19 cellular contexts compared by ENCODE assay signal in the genomic region with DNA sequence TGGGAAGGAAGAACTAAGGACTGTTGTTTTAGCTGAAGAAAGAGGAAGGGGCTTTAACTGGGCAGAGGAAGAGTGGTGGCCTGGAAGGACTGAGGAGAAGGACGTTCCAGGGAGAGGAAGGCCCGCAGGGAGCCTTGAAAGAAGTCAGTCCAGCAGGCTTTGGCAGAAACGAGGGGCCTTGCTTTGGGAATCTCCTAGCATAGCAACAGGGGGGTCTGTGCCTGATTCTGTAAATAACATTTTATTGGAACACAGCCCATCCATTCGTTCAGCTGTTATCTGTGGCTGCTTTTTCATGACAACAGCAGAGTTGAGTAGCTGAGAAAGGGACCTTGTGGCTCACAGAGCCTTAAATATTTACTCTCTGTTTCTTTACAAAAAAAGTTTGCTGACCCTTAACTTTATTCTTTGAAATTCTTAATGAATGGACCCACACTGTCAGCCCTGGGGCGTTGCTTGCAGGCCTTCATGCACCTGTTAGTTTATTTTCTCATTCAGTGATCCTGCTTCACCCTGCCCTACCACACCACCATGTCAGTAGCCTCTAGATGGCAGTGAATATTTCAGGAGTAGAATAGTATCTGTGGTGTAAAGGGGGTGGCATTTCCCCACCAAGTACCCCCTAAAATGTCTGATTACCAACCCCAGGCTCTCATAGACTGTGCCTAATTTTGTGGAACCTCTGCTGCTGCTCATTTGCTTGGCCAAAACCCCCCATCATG.
A peak's percentile ranks its signal among the peaks of the same experiment; 100 is the strongest.
DNase-seq lines count a peak whose midpoint lies in the region; ATAC-seq, FAIRE-seq and TF ChIP-seq lines count a peak whose summit lies in the region.
"Had no signal": no experiment of that assay in that cellular context is flagged by ENCODE, and none has a peak within 500 bp of the region (broad histone marks: within the 10 kb centered on the region; RNA-seq: fewer than 3 reads in every experiment).

No MANE protein-coding gene starts in this region.

- no TSS peak for BruUV-seq in HepG2 (replicated peaks; lab: Mats Ljungman, UMichigan)

- H3K36me3 ChIP-seq in HepG2 (replicated peaks in 1 of 2; ENCODE audit: control insufficient read depth in 1 of 2, insufficient read depth in 2 of 2, low read length in 2 of 2), result peaks cover 18 to 29% of the 10 kb centered on the region in 2 experiments; a peak in 4 of 5 replicates
- H3K36me3 ChIP-seq in right lobe of liver, result peaks cover 0 to 13% (median 0%) of the 10 kb centered on the region in 4 donors
- H3K36me3 ChIP-seq in SJCRH30, result peaks cover 8% of the 10 kb centered on the region
- H3K36me3 ChIP-seq in suprapubic skin, result peaks cover 23% of the 10 kb centered on the region

- intact Hi-C loops in HepG2 (cut with micrococcal nuclease; ENCODE audit: unreplicated experiment), result no loop called here
- intact Hi-C loops in right lobe of liver (cut with DNase I), result no loop called here
- intact Hi-C loops in right cardiac atrium (cut with DNase I), result no loop called here

- DNase-seq in HepG2 (ENCODE audit: low spot score) (no peak), right lobe of liver (no peak), SJCRH30 (peak; percentile 23 to 61), right cardiac atrium (peak; percentile 12 to 47 (median 36)), suprapubic skin (ENCODE audit: low spot score in 2 of 2) (no peak), OCI-M2 (lab: John Stamatoyannopoulos, UW; ENCODE audit: unreplicated experiment) (no peak)
- DNase-seq: activated CD4-positive, alpha-beta T cell treated with anti-CD3 and anti-CD28 coated beads for 1 hour; activated CD8-positive, alpha-beta memory T cell treated with anti-CD3 and anti-CD28 coated beads for 24 hours; CD8-positive, alpha-beta memory T cell; DMS79 treated with DMSO at 0.1 percent for 48 hours; hypothalamus; NCI-H2081; stimulated activated CD4-positive, alpha-beta T cell treated with anti-CD3 and anti-CD28 coated beads, Interleukin-4, amount 100 ng/mL, for 24 hours had no signal

- no peak overlapping the region for H3K27ac ChIP-seq in HepG2 (ENCODE audit: extremely low read length, insufficient read depth, low read length)
- H3K27ac ChIP-seq in right lobe of liver, result no peak overlapping the region
- no peak overlapping the region for H3K27ac ChIP-seq in SJCRH30
- H3K27ac ChIP-seq in right cardiac atrium (ENCODE audit: low read length), result peak overlapping the region; percentile 19
- H3K27ac ChIP-seq in suprapubic skin, result no peak overlapping the region

- no peaks in the 10 kb centered on the region for H3K79me2 ChIP-seq in HepG2 (ENCODE audit: insufficient read depth, low read length)

- CTCF ChIA-PET in HepG2 (lab: Yijun Ruan, JAX; ENCODE audit: low intra/inter-chr PET ratio, low total read pairs), result no interaction called here

- TF ChIP-seq EP300 in HepG2 (IDR thresholded peaks at IDR 0.05; ENCODE audit: low read depth in 2 of 2, low read length in 2 of 2) (no peak), HepG2 (CRISPR knock-in tag; IDR thresholded peaks at IDR 0.05; ENCODE audit: borderline replicate concordance) (no peak), suprapubic skin (IDR thresholded peaks at IDR 0.05) (no peak)

- no peaks in the 10 kb centered on the region for H3K9me3 ChIP-seq in HepG2 (ENCODE audit: low read length)
- H3K9me3 ChIP-seq in right lobe of liver, result no peaks in the 10 kb centered on the region
- H3K9me3 ChIP-seq in SJCRH30 (replicated peaks), result no peaks in the 10 kb centered on the region
- H3K9me3 ChIP-seq in right cardiac atrium (ENCODE audit: control insufficient read depth, low read length), result no peaks in the 10 kb centered on the region
- no peaks in the 10 kb centered on the region for H3K9me3 ChIP-seq in suprapubic skin

- FAIRE-seq in HepG2 (lab: Jason Lieb, UNC), result no peak
- FAIRE-seq: endothelial cell of umbilical vein, keratinocyte had no signal

- H3K4me2 ChIP-seq in HepG2 (ENCODE audit: low read depth, low read length), result no peak overlapping the region
- H3K4me2 ChIP-seq: smooth muscle cell had no signal

- no peak overlapping the region for H2AFZ ChIP-seq in HepG2 (ENCODE audit: low read length)

- H3K9ac ChIP-seq in HepG2 (ENCODE audit: insufficient read depth, low read depth, low read length), result no peak overlapping the region

- no peak overlapping the region for H3K4me3 ChIP-seq in HepG2 (replicated peaks in 1 of 3; ENCODE audit: insufficient read depth in 1 of 3, low read depth in 2 of 3, low read length in 3 of 3)
- H3K4me3 ChIP-seq in right lobe of liver, result no peak overlapping the region
- no peak overlapping the region for H3K4me3 ChIP-seq in SJCRH30
- no peak overlapping the region for H3K4me3 ChIP-seq in right cardiac atrium (ENCODE audit: low read length)
- H3K4me3 ChIP-seq in suprapubic skin, result no peak overlapping the region
- H3K4me3 ChIP-seq: smooth muscle cell had no signal

- in situ Hi-C loops in HepG2 (cut with HindIII; ENCODE audit: extremely low pct_ligation_motif_present, low pct_unique_long_range_greater_than_20kb), result no loop called here

- POLR2A ChIA-PET in HepG2 (lab: Yijun Ruan, JAX), result no interaction called here

- no peaks in the 10 kb centered on the region for H4K20me1 ChIP-seq in HepG2 (ENCODE audit: insufficient read depth, low read length)

- H3K27me3 ChIP-seq in HepG2 (ENCODE audit: control insufficient read depth in 1 of 2, insufficient read depth in 2 of 2, low read length in 2 of 2) (no peaks in the 10 kb centered on the region), right lobe of liver (no peaks in the 10 kb centered on the region), SJCRH30 (no peaks in the 10 kb centered on the region), right cardiac atrium (ENCODE audit: control insufficient read depth, insufficient read depth) (no peaks in the 10 kb centered on the region), suprapubic skin (no peaks in the 10 kb centered on the region)

- TF ChIP-seq POLR2A in HepG2 (IDR thresholded peaks at IDR 0.05; ENCODE audit: insufficient read depth in 1 of 2, low read depth in 2 of 2, low read length in 2 of 2) (no peak), right lobe of liver (IDR thresholded peaks at IDR 0.05) (no peak), suprapubic skin (IDR thresholded peaks at IDR 0.05) (no peak)

- TF ChIP-seq CTCF in HepG2 (CRISPR knock-in tag; IDR thresholded peaks at IDR 0.05) (no peak), right lobe of liver (IDR thresholded peaks at IDR 0.05) (no peak), suprapubic skin (IDR thresholded peaks at IDR 0.05) (no peak)

- H3K4me1 ChIP-seq in HepG2 (ENCODE audit: insufficient read depth, low read length) (no peaks in the 10 kb centered on the region), right lobe of liver (no peaks in the 10 kb centered on the region), SJCRH30 (peaks cover 11% of the 10 kb centered on the region), right cardiac atrium (ENCODE audit: control insufficient read depth, insufficient read depth, low read length) (peaks cover 24% of the 10 kb centered on the region), suprapubic skin (peaks cover 10% of the 10 kb centered on the region)

- WGBS in HepG2 (ENCODE audit: low lambda C conversion rate), result 91% methylated on average over 5 of the region's 5 CpGs
- 67% methylated on average over 3 of the region's 5 CpGs for WGBS in right lobe of liver (ENCODE audit: insufficient coverage, low coverage, low lambda C conversion rate, missing lambda C conversion rate)
- 26% methylated on average over 5 of the region's 5 CpGs for WGBS in right cardiac atrium
- 73% methylated on average over 5 of the region's 5 CpGs for WGBS in suprapubic skin

- TF ChIP-seq RAD21 in HepG2 (CRISPR knock-in tag; IDR thresholded peaks at IDR 0.05), result no peak

- ATAC-seq in HepG2 (peak; percentile 56), right lobe of liver (no peak), right cardiac atrium (peak; percentile 26 to 45), GM21825 (IDR thresholded peaks at IDR 0.05; ENCODE audit: unreplicated experiment) (no peak), HG03521 (IDR thresholded peaks at IDR 0.05; ENCODE audit: unreplicated experiment) (no peak)
- ATAC-seq: natural killer cell treated with Interleukin-12 subunit alpha and Interleukin-12 subunit beta and Interleukin-15 and Interleukin-18, amount 100 ng/mL, for 72 hours had no signal

TF ChIP-seq in HepG2, 621 proteins besides CTCF, POLR2A, EP300 and RAD21:
- TF ChIP-seq ZBTB7A (CRISPR knock-in tag; IDR thresholded peaks at IDR 0.05) (no peak), ZBTB25 (CRISPR knock-in tag; IDR thresholded peaks at IDR 0.05) (no peak)
TF ChIP-seq in HepG2: peak in this region for 0.

Comparison
In these comparisons a context has a peak if more than half of its experiments do, and no peak if none do; other contexts are left out.
1. ATAC-seq: peak in HepG2 (single experiment) and right cardiac atrium (2 of 2); none in right lobe of liver (0 of 4), GM21825 (single experiment) and HG03521 (single experiment).
2. DNase-seq: peak in SJCRH30 (2 of 2) and right cardiac atrium (3 of 3); none in HepG2 (single experiment), right lobe of liver (0 of 3), suprapubic skin (0 of 2) and OCI-M2 (single experiment).